Comparison of ENCODE assay signal across 12 cellular contexts in genomic region chr5:139492700-139493192, GRCh38. TPM values are rescaled to one million over a fixed set of nuclear protein-coding genes. Genes with fewer than 3 reads are reported as not detected.
A peak's percentile ranks its signal among the peaks of the same experiment; 100 is the strongest.
DNase-seq lines count a peak whose midpoint lies in the region; ATAC-seq, FAIRE-seq and TF ChIP-seq lines count a peak whose summit lies in the region.
"Had no signal": no experiment of that assay in that cellular context is flagged by ENCODE, and none has a peak within 500 bp of the region (broad histone marks: within the 10 kb centered on the region; RNA-seq: fewer than 3 reads in every experiment).

No MANE protein-coding gene starts in this region.

- H3K4me3 Mint-ChIP-seq in osteocyte (ENCODE audit: unreplicated experiment) (no peak overlapping the region), immature natural killer cell (no peak overlapping the region)
- H3K4me3 Mint-ChIP-seq: nephron progenitor cell had no signal

- H3K4me2 ChIP-seq in Loucy (ENCODE audit: low read depth, low read length, poor library complexity, severe bottlenecking) (peak overlapping the region; percentile 52), endothelial cell of umbilical vein (ENCODE audit: insufficient read depth, low read length) (peak overlapping the region; percentile 3)

- H3K9ac ChIP-seq in Loucy (ENCODE audit: low read depth, low read length, poor library complexity, severe bottlenecking) (peak overlapping the region; percentile 33), endothelial cell of umbilical vein (replicated peaks; ENCODE audit: extremely low read depth, insufficient read depth, low read length) (no peak overlapping the region)

- no peak for TF ChIP-seq POLR2A in endothelial cell of umbilical vein (IDR thresholded peaks at IDR 0.05; ENCODE audit: low read depth, low read length)

- H3K4me1 Mint-ChIP-seq in osteocyte (ENCODE audit: unreplicated experiment): peaks cover 10% of the 10 kb centered on the region
- peaks cover 10 to 11% of the 10 kb centered on the region in 2 donors for H3K4me1 Mint-ChIP-seq in immature natural killer cell

- no peak for ATAC-seq in activated CD4-positive, CD25-positive, alpha-beta regulatory T cell treated with anti-CD3 and anti-CD28 coated beads, Interleukin-2, amount 50 U/mL, for 24 hours

- no peaks in the 10 kb centered on the region for H3K27me3 ChIP-seq in Loucy (ENCODE audit: insufficient read depth, low read length, poor library complexity, severe bottlenecking)
- H3K27me3 ChIP-seq in endothelial cell of umbilical vein (ENCODE audit: control insufficient read depth in 2 of 2, insufficient read depth in 2 of 2, low read length in 2 of 2): no peaks in the 10 kb centered on the region

- H3K36me3 Mint-ChIP-seq in osteocyte (ENCODE audit: unreplicated experiment): no peaks in the 10 kb centered on the region
- no peaks in the 10 kb centered on the region for H3K36me3 Mint-ChIP-seq in immature natural killer cell

- no peak overlapping the region for H3K27ac ChIP-seq in endothelial cell of umbilical vein (ENCODE audit: insufficient read depth, low read depth, low read length)

- BruUV-seq in endothelial cell of umbilical vein (replicated peaks; lab: Mats Ljungman, UMichigan): no TSS peak

- dilution Hi-C loops in endothelial cell of umbilical vein (cut with MboI; ENCODE audit: extremely low pct_ligation_motif_present, low sequenced_read_pairs): no loop called here

- no peaks in the 10 kb centered on the region for H3K9me3 Mint-ChIP-seq in osteocyte (ENCODE audit: unreplicated experiment)
- H3K9me3 Mint-ChIP-seq in immature natural killer cell: no peaks in the 10 kb centered on the region
- H3K9me3 Mint-ChIP-seq: nephron progenitor cell had no signal

- H3K9me2 ChIP-seq in Loucy (replicated peaks; ENCODE audit: low read depth, low read length): no peaks in the 10 kb centered on the region

- no peaks in the 10 kb centered on the region for H3K9me1 ChIP-seq in endothelial cell of umbilical vein (replicated peaks; ENCODE audit: control insufficient read depth, extremely low read depth, insufficient read depth, low read length)

- TF ChIP-seq CTCF in Loucy (conservative IDR thresholded peaks at IDR 0.05; ENCODE audit: low read length) (no peak), endothelial cell of umbilical vein (IDR thresholded peaks at IDR 0.05; ENCODE audit: extremely low read depth in 1 of 2, insufficient read depth in 1 of 2, low read depth in 1 of 2, low read length in 2 of 2) (no peak), osteocyte (IDR thresholded peaks at IDR 0.05) (peak; percentile 12)

- H3K4me3 ChIP-seq in Loucy (ENCODE audit: low read length, poor library complexity, severe bottlenecking): peak overlapping the region; percentile 11
- no peak overlapping the region for H3K4me3 ChIP-seq in endothelial cell of umbilical vein (replicated peaks in 1 of 3; ENCODE audit: insufficient read depth in 1 of 3, low read depth in 1 of 3, low read length in 3 of 3)

- H2AFZ ChIP-seq in Loucy (ENCODE audit: low read length): peak overlapping the region; percentile 86
- H2AFZ ChIP-seq in endothelial cell of umbilical vein (ENCODE audit: low read depth, low read length): peak overlapping the region; percentile 45

- H3K4me1 ChIP-seq in Loucy (ENCODE audit: insufficient read depth, low read length, poor library complexity, severe bottlenecking) (peaks cover 31% of the 10 kb centered on the region), endothelial cell of umbilical vein (ENCODE audit: control insufficient read depth, extremely low read depth, insufficient read depth, low read length) (peaks cover 33% of the 10 kb centered on the region)

- in situ Hi-C loops in Caki2 (cut with HindIII; ENCODE audit: low pct_unique_long_range_greater_than_20kb, low sequenced_read_pairs): no loop called here

- intact Hi-C loops in endothelial cell of umbilical vein (cut with micrococcal nuclease): no loop called here

- DNase-seq in Caki2 (ENCODE audit: low read depth): peak; percentile 42
- peak; percentile 31 for DNase-seq in endothelial cell of umbilical vein (ENCODE audit: low read depth, low spot score)
- no peak for DNase-seq in osteocyte (ENCODE audit: extremely low spot score, unreplicated experiment)
- no peak for DNase-seq in effector CD4-positive, alpha-beta T cell
- no peak for DNase-seq in immature natural killer cell
- DNase-seq: activated gamma-delta T cell treated with Interleukin-2 at 50 U/mL for 16 hours, NCI-H2081, nephron progenitor cell, T1000 had no signal

- CTCF ChIA-PET in endothelial cell of umbilical vein (lab: Charles Lee): interaction anchor here (1.0 to 6.8 kb wide), 3 partner anchors 11 to 21 kb away, joined by 3 to 39 read pairs (median 3); partner anchors contain the start of gene STING1

- H3K36me3 ChIP-seq in Loucy (ENCODE audit: insufficient read depth, low read length) (no peaks in the 10 kb centered on the region), endothelial cell of umbilical vein (ENCODE audit: control insufficient read depth in 2 of 2, extremely low read depth in 1 of 2, insufficient read depth in 2 of 2, low read length in 2 of 2) (no peaks in the 10 kb centered on the region)

- POLR2A ChIA-PET in endothelial cell of umbilical vein (lab: Charles Lee): no interaction called here

- H3K27ac Mint-ChIP-seq in osteocyte (ENCODE audit: unreplicated experiment) (no peak overlapping the region), immature natural killer cell (peak overlapping the region in 1 of 6 donors; percentile 34)
- H3K27ac Mint-ChIP-seq: nephron progenitor cell had no signal

- H3K27me3 Mint-ChIP-seq in osteocyte (ENCODE audit: unreplicated experiment) (no peaks in the 10 kb centered on the region), immature natural killer cell (ENCODE audit: low read depth in 3 of 3) (peaks cover 0 to 3% (median 1%) of the 10 kb centered on the region in 3 donors)

- no peak for FAIRE-seq in endothelial cell of umbilical vein (lab: Jason Lieb, UNC)
- FAIRE-seq: frontal cortex had no signal

- no peaks in the 10 kb centered on the region for H4K20me1 ChIP-seq in Loucy (ENCODE audit: insufficient read depth, low read length, poor library complexity, severe bottlenecking)
- H4K20me1 ChIP-seq in endothelial cell of umbilical vein (replicated peaks; ENCODE audit: control insufficient read depth, extremely low read depth, insufficient read depth, low read length): no peaks in the 10 kb centered on the region

- no peaks in the 10 kb centered on the region for H3K9me3 ChIP-seq in Loucy (ENCODE audit: insufficient read depth, low read depth, low read length)
- H3K9me3 ChIP-seq in endothelial cell of umbilical vein (replicated peaks; ENCODE audit: control insufficient read depth, insufficient read depth, low read length): no peaks in the 10 kb centered on the region

- H3K79me2 ChIP-seq in Loucy (ENCODE audit: insufficient read depth, low read length): no peaks in the 10 kb centered on the region
- H3K79me2 ChIP-seq in endothelial cell of umbilical vein (ENCODE audit: control insufficient read depth, insufficient read depth, low read length): no peaks in the 10 kb centered on the region

- H3F3A ChIP-seq in Loucy (ENCODE audit: low read depth): no peaks in the 10 kb centered on the region

RNA-seq across cellular contexts. Expression of gene STING1, which starts 10.2 kb away (rescaled TPM):
- 16.8 and 21.1 TPM in 2 replicates for total RNA-seq in Caki2 (2014; rRNA removed; shearing (Covaris generic); ENCODE audit: low replicate concordance)
- total RNA-seq in endothelial cell of umbilical vein (108 and 127 TPM in 2 replicates), osteocyte (61.6 and 73.0 TPM in 2 replicates)
- polyA plus RNA-seq in endothelial cell of umbilical vein (143 and 185 TPM in 2 replicates), immature natural killer cell (100 to 1,000 TPM in 2 of 3 donors, 10 to 100 TPM in 1; 67.8 to 150 (median 142) TPM)
- polyA plus RNA-seq in endothelial cell of umbilical vein (2011; cell fraction: cytosol; rRNA removed): 70.0 and 88.1 TPM in 2 replicates
- polyA plus RNA-seq in endothelial cell of umbilical vein (2011; cell fraction: nucleus; rRNA removed): 174 and 214 TPM in 2 replicates
- polyA plus RNA-seq in endothelial cell of umbilical vein (2012): 57.7 and 58.8 TPM in 2 replicates
- polyA minus RNA-seq in endothelial cell of umbilical vein: 102 and 117 TPM in 2 replicates
- polyA minus RNA-seq in endothelial cell of umbilical vein (2011; cell fraction: cytosol; rRNA and poly(A)+ RNA removed): 20.3 TPM
- 37.9 and 67.7 TPM in 2 replicates for polyA minus RNA-seq in endothelial cell of umbilical vein (2011; cell fraction: nucleus; rRNA and poly(A)+ RNA removed)

RNA-seq across cellular contexts. Expression of gene SMIM33, which starts 21.9 kb away (rescaled TPM):
- total RNA-seq in Caki2 (2014; rRNA removed; shearing (Covaris generic); ENCODE audit: low replicate concordance): not detected in 2 replicates
- not detected in 2 replicates for total RNA-seq in endothelial cell of umbilical vein
- not detected in 2 replicates for polyA plus RNA-seq in endothelial cell of umbilical vein
- polyA plus RNA-seq in endothelial cell of umbilical vein (2011; cell fraction: cytosol; rRNA removed): not detected in 2 replicates
- not detected in 2 replicates for polyA plus RNA-seq in endothelial cell of umbilical vein (2011; cell fraction: nucleus; rRNA removed)
- not detected in 2 replicates for polyA plus RNA-seq in endothelial cell of umbilical vein (2012)
- polyA minus RNA-seq in endothelial cell of umbilical vein: not detected in 2 replicates
- polyA minus RNA-seq in endothelial cell of umbilical vein (2011; cell fraction: cytosol; rRNA and poly(A)+ RNA removed): not detected
- not detected in 2 replicates for polyA minus RNA-seq in endothelial cell of umbilical vein (2011; cell fraction: nucleus; rRNA and poly(A)+ RNA removed)
- total RNA-seq in osteocyte: not detected in 2 replicates
- not detected for polyA plus RNA-seq in immature natural killer cell
- total RNA-seq: frontal cortex had no signal

RNA-seq across cellular contexts. Expression of gene ECSCR, which starts 30.2 kb away (rescaled TPM):
- total RNA-seq in Caki2 (2014; rRNA removed; shearing (Covaris generic); ENCODE audit: low replicate concordance): not detected in 2 replicates
- total RNA-seq in endothelial cell of umbilical vein (365 and 377 TPM in 2 replicates), osteocyte (0.47 TPM in 1 of 2 replicates, not detected in the other)
- polyA plus RNA-seq in endothelial cell of umbilical vein (1,085 and 1,188 TPM in 2 replicates), immature natural killer cell (under 1 TPM in 1 of 3 donors, not detected in 2; 0.73 TPM)
- polyA plus RNA-seq in endothelial cell of umbilical vein (2011; cell fraction: cytosol; rRNA removed): 915 and 1,040 TPM in 2 replicates
- polyA plus RNA-seq in endothelial cell of umbilical vein (2011; cell fraction: nucleus; rRNA removed): 372 and 386 TPM in 2 replicates
- polyA plus RNA-seq in endothelial cell of umbilical vein (2012): 467 and 640 TPM in 2 replicates
- polyA minus RNA-seq in endothelial cell of umbilical vein: 533 and 550 TPM in 2 replicates
- not detected for polyA minus RNA-seq in endothelial cell of umbilical vein (2011; cell fraction: cytosol; rRNA and poly(A)+ RNA removed)
- polyA minus RNA-seq in endothelial cell of umbilical vein (2011; cell fraction: nucleus; rRNA and poly(A)+ RNA removed): 142 and 146 TPM in 2 replicates

RNA-seq across cellular contexts. Expression of gene DNAJC18, which starts 53.4 kb away (rescaled TPM):
- total RNA-seq in Caki2 (2014; rRNA removed; shearing (Covaris generic); ENCODE audit: low replicate concordance): 1.4 and 3.3 TPM in 2 replicates
- total RNA-seq in endothelial cell of umbilical vein (51.1 and 52.6 TPM in 2 replicates), osteocyte (26.2 and 32.7 TPM in 2 replicates)
- polyA plus RNA-seq in endothelial cell of umbilical vein (23.2 and 26.0 TPM in 2 replicates), immature natural killer cell (1 to 10 TPM in 2 of 3 donors, not detected in 1; 3.7 to 4.3 TPM)
- polyA plus RNA-seq in endothelial cell of umbilical vein (2011; cell fraction: cytosol; rRNA removed): 11.9 and 17.8 TPM in 2 replicates
- 191 and 204 TPM in 2 replicates for polyA plus RNA-seq in endothelial cell of umbilical vein (2011; cell fraction: nucleus; rRNA removed)
- polyA plus RNA-seq in endothelial cell of umbilical vein (2012): 33.0 and 35.2 TPM in 2 replicates
- 24.1 and 26.7 TPM in 2 replicates for polyA minus RNA-seq in endothelial cell of umbilical vein
- 3.0 TPM for polyA minus RNA-seq in endothelial cell of umbilical vein (2011; cell fraction: cytosol; rRNA and poly(A)+ RNA removed)
- polyA minus RNA-seq in endothelial cell of umbilical vein (2011; cell fraction: nucleus; rRNA and poly(A)+ RNA removed): 39.1 and 53.2 TPM in 2 replicates

Comparison
In these comparisons a context has a peak if more than half of its experiments do, and no peak if none do; other contexts are left out.
1. DNase-seq: peak in Caki2 (single experiment) and endothelial cell of umbilical vein (single experiment); none in osteocyte (single experiment), effector CD4-positive, alpha-beta T cell (single experiment) and immature natural killer cell (0 of 3).
2. RNA of gene ECSCR, which starts 30.2 kb away (total RNA-seq): 365 to 377 TPM in endothelial cell of umbilical vein; 0.47 TPM in osteocyte and not detected in Caki2; every median in the first group is over 100 times any median in the second.